23 cellular contexts compared by ENCODE assay signal in genomic region chr17:72952220-72952619, GRCh38.
"Had no signal": no experiment of that assay in that cellular context is flagged by ENCODE, and none has a peak within 500 bp of the region (broad histone marks: within the 10 kb centered on the region; RNA-seq: fewer than 3 reads in every experiment).

No MANE protein-coding gene starts in this region.

- DNase-seq: activated CD4-positive, alpha-beta T cell treated with anti-CD3 and anti-CD28 coated beads, Interleukin-2, amount 10 ng/mL, durations not matched to agents 24 days and 14 days; activated CD4-positive, CD25-positive, alpha-beta regulatory T cell; activated CD8-positive, alpha-beta memory T cell treated with anti-CD3 and anti-CD28 coated beads, Interleukin-2, amount 50 U/mL, for 4 hours; activated CD8-positive, alpha-beta T cell treated with anti-CD3 and anti-CD28 coated beads, Interleukin-2, amount 10 ng/mL, durations not matched to agents 7 days and 5 days; activated gamma-delta T cell treated with Interleukin-2 at 50 U/mL for 16 hours; activated T-cell treated with anti-CD3 and anti-CD28 coated beads, Interleukin-2, amount 50 U/mL, for 72 hours; amygdala; body of pancreas; cortex of kidney; effector CD8-positive, alpha-beta T cell; foreskin fibroblast; hippocampal formation; left ventricle myocardium inferior; natural killer cell; posterior cingulate gyrus; stimulated activated CD4-positive, alpha-beta T cell treated with anti-CD3 and anti-CD28 coated beads, Interleukin-2, amount 100 ng/mL, for 48 hours; stimulated activated naive B cell treated with anti-CD40 and anti-IgM and Interleukin-4, amounts not matched to agents 10 μg/mL and 1 μg/mL and 100 μg/mL, for 72 hours; T-helper 2 cell; transverse colon had no signal

- H3K36me3 ChIP-seq: left ventricle myocardium inferior, right atrium auricular region, transverse colon had no signal

- H3K27ac ChIP-seq: body of pancreas, left ventricle myocardium inferior, right atrium auricular region, transverse colon had no signal

- H3K9me3 ChIP-seq: body of pancreas, left ventricle myocardium inferior, right atrium auricular region, transverse colon had no signal

- H3K27me3 Mint-ChIP-seq: activated CD4-positive, alpha-beta T cell treated with anti-CD3 and anti-CD28 coated beads, Interleukin-2, amount 10 ng/mL, durations not matched to agents 24 days and 14 days; activated naive CD8-positive, alpha-beta T cell; central memory CD8-positive, alpha-beta T cell; memory B cell; stimulated activated naive B cell treated with anti-CD40 and anti-IgM and Interleukin-4, amounts not matched to agents 10 μg/mL and 1 μg/mL and 100 μg/mL, for 72 hours had no signal

- H3K36me3 Mint-ChIP-seq: natural killer cell had no signal

- ATAC-seq: activated CD8-positive, alpha-beta T cell treated with anti-CD3 and anti-CD28 coated beads, Interleukin-2, amount 10 ng/mL, durations not matched to agents 7 days and 5 days; activated T-cell treated with anti-CD3 and anti-CD28 coated beads, Interleukin-2, amount 50 U/mL, for 72 hours; body of pancreas; natural killer cell; stimulated activated naive B cell treated with anti-CD40 and anti-IgM and Interleukin-4, amounts not matched to agents 10 μg/mL and 1 μg/mL and 100 μg/mL, for 72 hours had no signal

- H3K4me3 Mint-ChIP-seq: activated CD4-positive, alpha-beta T cell treated with anti-CD3 and anti-CD28 coated beads, Interleukin-2, amount 10 ng/mL, durations not matched to agents 24 days and 14 days; activated CD8-positive, alpha-beta T cell treated with anti-CD3 and anti-CD28 coated beads, Interleukin-2, amount 10 ng/mL, durations not matched to agents 7 days and 5 days; activated naive CD8-positive, alpha-beta T cell; activated T-cell treated with anti-CD3 and anti-CD28 coated beads, Interleukin-2, amount 50 U/mL, for 72 hours; central memory CD8-positive, alpha-beta T cell; memory B cell; natural killer cell; stimulated activated naive B cell treated with anti-CD40 and anti-IgM and Interleukin-4, amounts not matched to agents 10 μg/mL and 1 μg/mL and 100 μg/mL, for 72 hours had no signal

- H3K4me3 ChIP-seq: body of pancreas, left ventricle myocardium inferior, right atrium auricular region, transverse colon had no signal

- H3K4me1 ChIP-seq: body of pancreas, left ventricle myocardium inferior, right atrium auricular region, transverse colon had no signal

- H3K27me3 ChIP-seq: body of pancreas, right atrium auricular region, transverse colon had no signal

- H3K27ac Mint-ChIP-seq: activated CD4-positive, alpha-beta T cell treated with anti-CD3 and anti-CD28 coated beads, Interleukin-2, amount 10 ng/mL, durations not matched to agents 24 days and 14 days; activated CD8-positive, alpha-beta T cell treated with anti-CD3 and anti-CD28 coated beads, Interleukin-2, amount 10 ng/mL, durations not matched to agents 7 days and 5 days; activated naive CD8-positive, alpha-beta T cell; activated T-cell treated with anti-CD3 and anti-CD28 coated beads, Interleukin-2, amount 50 U/mL, for 72 hours; memory B cell had no signal
